8 cellular contexts compared by ENCODE assay signal in the genomic region with DNA sequence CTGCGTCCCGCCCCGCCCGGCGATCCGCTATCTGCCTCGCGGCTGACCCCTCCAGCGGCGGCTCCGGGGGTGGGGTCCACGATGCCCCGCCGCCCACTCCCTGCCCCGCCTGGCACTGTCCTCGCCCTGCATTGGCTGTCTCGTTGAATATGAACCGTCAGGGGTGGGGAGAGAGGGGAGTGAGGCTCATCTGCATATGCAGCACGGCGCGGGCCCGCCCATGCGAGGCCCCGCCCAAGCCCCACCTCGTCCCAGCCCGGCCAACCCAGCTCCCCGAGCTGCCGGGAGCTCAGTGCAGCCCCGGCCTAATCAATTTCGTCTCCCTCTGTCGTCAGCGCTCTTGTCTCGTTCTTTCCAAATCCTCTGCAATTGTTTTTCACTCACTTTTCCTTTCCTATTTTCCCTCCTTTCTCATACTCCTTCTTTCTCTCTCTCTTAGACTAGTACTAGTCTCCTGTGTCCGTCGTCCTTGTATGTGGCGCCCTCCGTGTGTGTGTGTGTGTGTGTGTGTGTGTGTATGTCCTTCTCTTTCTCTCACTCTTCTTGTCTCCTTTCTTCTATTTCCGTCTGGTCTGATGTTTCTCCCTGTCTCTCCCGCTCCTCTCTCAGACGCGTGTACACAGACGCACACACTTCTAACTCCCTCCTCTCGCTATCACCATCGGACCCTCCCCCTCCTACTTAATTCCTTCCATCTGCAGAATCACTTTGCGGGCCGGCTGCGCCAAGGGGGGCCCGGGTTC. TPM values are rescaled to one million over a fixed set of nuclear protein-coding genes. Genes with fewer than 3 reads are reported as not detected.
DNase-seq lines count a peak whose midpoint lies in the region; ATAC-seq and TF ChIP-seq lines count a peak whose summit lies in the region.

No MANE protein-coding gene starts in this region.

- peak overlapping the region; percentile 76 for H2AFZ ChIP-seq in GM23338

- no peaks in the 10 kb centered on the region for H3K36me3 ChIP-seq in GM23338 (ENCODE audit: insufficient read depth)
- H3K36me3 ChIP-seq in naive thymus-derived CD4-positive, alpha-beta T cell (ENCODE audit: control insufficient read depth in 2 of 3, insufficient read depth in 3 of 3, low read length in 3 of 3) = no peaks in the 10 kb centered on the region

- ATAC-seq in GM23338 = peak; percentile 83
- peak; percentile 95 for ATAC-seq in naive thymus-derived CD4-positive, alpha-beta T cell
- ATAC-seq in stimulated activated effector memory CD8-positive, alpha-beta T cell treated with anti-CD3 and anti-CD28 coated beads, Interleukin-12 subunit alpha, Interleukin-12 subunit beta, amount 100 ng/mL, for 72 hours = peak; percentile 96

- H3F3A ChIP-seq in GM23338 (replicated peaks; ENCODE audit: low read depth) = no peaks in the 10 kb centered on the region

- peak overlapping the region; percentile 11; the same call in 1 of the 2 replicates for H3K27ac Mint-ChIP-seq in GM23338
- peak overlapping the region; percentile 15 for H3K27ac Mint-ChIP-seq in activated T-helper 2 cell treated with anti-CD3 and anti-CD28 coated beads, Interferon-gamma antibody, Interleukin-2, Interleukin-4, amounts not matched to agents 10 μg/mL and 5 μg/mL and 100 μg/mL, durations not matched to agents 14 hours and 24 hours and 36 hours
- H3K27ac Mint-ChIP-seq in naive thymus-derived CD4-positive, alpha-beta T cell = peak overlapping the region; percentile 27 to 91 (median 84)
- no peak overlapping the region for H3K27ac Mint-ChIP-seq in stimulated activated effector memory CD8-positive, alpha-beta T cell treated with anti-CD3 and anti-CD28 coated beads, Interleukin-12 subunit alpha, Interleukin-12 subunit beta, amount 100 ng/mL, for 72 hours

- H3K27me3 ChIP-seq in GM23338 (ENCODE audit: insufficient read depth) = peaks cover 35% of the 10 kb centered on the region
- H3K27me3 ChIP-seq in naive thymus-derived CD4-positive, alpha-beta T cell (ENCODE audit: control insufficient read depth in 2 of 2, insufficient read depth in 2 of 2, low read length in 2 of 2) = no peaks in the 10 kb centered on the region

- peak; percentile 55 for DNase-seq in DMS79 (lab: John Stamatoyannopoulos, UW)
- DNase-seq in GM23338 (ENCODE audit: low spot score) = peak; percentile 98
- DNase-seq in Kasumi-1 (lab: John Stamatoyannopoulos, UW) = peak; percentile 99
- peak; percentile 98 for DNase-seq in RPMI7951 (ENCODE audit: low read depth)
- peak; percentile 94 for DNase-seq in activated T-helper 2 cell treated with anti-CD3 and anti-CD28 coated beads, Interferon-gamma antibody, Interleukin-2, Interleukin-4, amounts not matched to agents 10 μg/mL and 5 μg/mL and 100 μg/mL, durations not matched to agents 14 hours and 24 hours and 36 hours (ENCODE audit: low spot score)
- DNase-seq in fibroblast of mammary gland (ENCODE audit: low read depth) = peak; percentile 98
- DNase-seq in naive thymus-derived CD4-positive, alpha-beta T cell = peak; percentile 83 to 95 (median 92)
- DNase-seq in stimulated activated effector memory CD8-positive, alpha-beta T cell treated with anti-CD3 and anti-CD28 coated beads, Interleukin-12 subunit alpha, Interleukin-12 subunit beta, amount 100 ng/mL, for 72 hours (ENCODE audit: low spot score in 2 of 2) = peak; percentile 87 to 97

- no peaks in the 10 kb centered on the region for H3K9me2 ChIP-seq in GM23338 (ENCODE audit: insufficient read depth)

- H3K9me3 Mint-ChIP-seq in GM23338 = peaks cover 3% of the 10 kb centered on the region; the same call in 1 of the 3 replicates
- H3K9me3 Mint-ChIP-seq in activated T-helper 2 cell treated with anti-CD3 and anti-CD28 coated beads, Interferon-gamma antibody, Interleukin-2, Interleukin-4, amounts not matched to agents 10 μg/mL and 5 μg/mL and 100 μg/mL, durations not matched to agents 14 hours and 24 hours and 36 hours = no peaks in the 10 kb centered on the region
- peaks cover 0 to 3% (median 0%) of the 10 kb centered on the region in 11 donors for H3K9me3 Mint-ChIP-seq in naive thymus-derived CD4-positive, alpha-beta T cell
- H3K9me3 Mint-ChIP-seq in stimulated activated effector memory CD8-positive, alpha-beta T cell treated with anti-CD3 and anti-CD28 coated beads, Interleukin-12 subunit alpha, Interleukin-12 subunit beta, amount 100 ng/mL, for 72 hours = no peaks in the 10 kb centered on the region

- H4K20me1 ChIP-seq in GM23338 (replicated peaks; ENCODE audit: insufficient read depth) = no peaks in the 10 kb centered on the region; the same call in 1 of the 2 replicates

- H3K27ac ChIP-seq in GM23338 (ENCODE audit: low read depth) = no peak overlapping the region
- H3K27ac ChIP-seq in naive thymus-derived CD4-positive, alpha-beta T cell (ENCODE audit: low read depth, low read length) = peak overlapping the region; percentile 67

- H3K4me3 ChIP-seq in GM23338 (peak overlapping the region; percentile 62), fibroblast of mammary gland (ENCODE audit: control insufficient read depth, low read depth, low read length) (peak overlapping the region; percentile 40)
- H3K4me3 ChIP-seq in naive thymus-derived CD4-positive, alpha-beta T cell (ENCODE audit: low read length) = peak overlapping the region; percentile 78

- peak overlapping the region; percentile 91 for H3K4me2 ChIP-seq in GM23338

- H3K4me3 Mint-ChIP-seq in GM23338 = peak overlapping the region; percentile 82
- H3K4me3 Mint-ChIP-seq in activated T-helper 2 cell treated with anti-CD3 and anti-CD28 coated beads, Interferon-gamma antibody, Interleukin-2, Interleukin-4, amounts not matched to agents 10 μg/mL and 5 μg/mL and 100 μg/mL, durations not matched to agents 14 hours and 24 hours and 36 hours (ENCODE audit: low read depth) = peak overlapping the region; percentile 74
- peak overlapping the region; percentile 79 to 99 (median 91) for H3K4me3 Mint-ChIP-seq in naive thymus-derived CD4-positive, alpha-beta T cell
- peak overlapping the region; percentile 64 for H3K4me3 Mint-ChIP-seq in stimulated activated effector memory CD8-positive, alpha-beta T cell treated with anti-CD3 and anti-CD28 coated beads, Interleukin-12 subunit alpha, Interleukin-12 subunit beta, amount 100 ng/mL, for 72 hours

- no peak for TF ChIP-seq CTCF in GM23338 (conservative IDR thresholded peaks at IDR 0.05; ENCODE audit: low read depth in 2 of 2)
- no peak for TF ChIP-seq CTCF in fibroblast of mammary gland (conservative IDR thresholded peaks at IDR 0.05; ENCODE audit: control insufficient read depth, insufficient read depth, low read depth, low read length)

- no peaks in the 10 kb centered on the region for H3K36me3 Mint-ChIP-seq in GM23338 (ENCODE audit: low read depth)
- no peaks in the 10 kb centered on the region for H3K36me3 Mint-ChIP-seq in activated T-helper 2 cell treated with anti-CD3 and anti-CD28 coated beads, Interferon-gamma antibody, Interleukin-2, Interleukin-4, amounts not matched to agents 10 μg/mL and 5 μg/mL and 100 μg/mL, durations not matched to agents 14 hours and 24 hours and 36 hours (ENCODE audit: low read depth)
- H3K36me3 Mint-ChIP-seq in naive thymus-derived CD4-positive, alpha-beta T cell = no peaks in the 10 kb centered on the region
- no peaks in the 10 kb centered on the region for H3K36me3 Mint-ChIP-seq in stimulated activated effector memory CD8-positive, alpha-beta T cell treated with anti-CD3 and anti-CD28 coated beads, Interleukin-12 subunit alpha, Interleukin-12 subunit beta, amount 100 ng/mL, for 72 hours

- peaks cover 23% of the 10 kb centered on the region for H3K4me1 ChIP-seq in GM23338 (ENCODE audit: insufficient read depth)
- peaks cover 10% of the 10 kb centered on the region in 2 donors for H3K4me1 ChIP-seq in naive thymus-derived CD4-positive, alpha-beta T cell (ENCODE audit: control insufficient read depth in 2 of 2, insufficient read depth in 2 of 2, low read length in 2 of 2)

- POLR2A ChIA-PET in naive thymus-derived CD4-positive, alpha-beta T cell (lab: Charles Lee) = interaction anchor here (1.3 kb wide), 1 partner anchor 98 kb away, joined by 3 read pairs; no protein-coding TSS in a partner anchor

- intact Hi-C loops in activated T-helper 2 cell treated with anti-CD3 and anti-CD28 coated beads, Interferon-gamma antibody, Interleukin-2, Interleukin-4, amounts not matched to agents 10 μg/mL and 5 μg/mL and 100 μg/mL, durations not matched to agents 14 hours and 24 hours and 36 hours (cut with micrococcal nuclease) = loop anchor here (1.0 to 10.0 kb wide), 3 partner anchors 99 to 471 kb away; a partner anchor contains a TSS
- intact Hi-C loops in naive thymus-derived CD4-positive, alpha-beta T cell (cut with micrococcal nuclease) = loop anchor here (1.0 to 10.0 kb wide), 20 partner anchors 21 to 1417 kb away; a partner anchor contains a TSS

- H3K4me1 Mint-ChIP-seq in GM23338 = peaks cover 35% of the 10 kb centered on the region
- H3K4me1 Mint-ChIP-seq in activated T-helper 2 cell treated with anti-CD3 and anti-CD28 coated beads, Interferon-gamma antibody, Interleukin-2, Interleukin-4, amounts not matched to agents 10 μg/mL and 5 μg/mL and 100 μg/mL, durations not matched to agents 14 hours and 24 hours and 36 hours (ENCODE audit: low read depth) = peaks cover 21% of the 10 kb centered on the region
- peaks cover 20 to 35% (median 28%) of the 10 kb centered on the region in 7 donors for H3K4me1 Mint-ChIP-seq in naive thymus-derived CD4-positive, alpha-beta T cell
- H3K4me1 Mint-ChIP-seq in stimulated activated effector memory CD8-positive, alpha-beta T cell treated with anti-CD3 and anti-CD28 coated beads, Interleukin-12 subunit alpha, Interleukin-12 subunit beta, amount 100 ng/mL, for 72 hours = peaks cover 33% of the 10 kb centered on the region

- H3K27me3 Mint-ChIP-seq in GM23338 (ENCODE audit: insufficient read depth, low read depth, poor library complexity) = peaks cover 40% of the 10 kb centered on the region
- peaks cover 32% of the 10 kb centered on the region for H3K27me3 Mint-ChIP-seq in activated T-helper 2 cell treated with anti-CD3 and anti-CD28 coated beads, Interferon-gamma antibody, Interleukin-2, Interleukin-4, amounts not matched to agents 10 μg/mL and 5 μg/mL and 100 μg/mL, durations not matched to agents 14 hours and 24 hours and 36 hours (ENCODE audit: low read depth)
- H3K27me3 Mint-ChIP-seq in naive thymus-derived CD4-positive, alpha-beta T cell = peaks cover 0 to 44% (median 0%) of the 10 kb centered on the region in 5 donors

- no peaks in the 10 kb centered on the region for H3K79me2 ChIP-seq in GM23338 (replicated peaks; ENCODE audit: insufficient read depth)

- no peaks in the 10 kb centered on the region for H3K9me3 ChIP-seq in naive thymus-derived CD4-positive, alpha-beta T cell (ENCODE audit: control insufficient read depth in 2 of 3, low read length in 3 of 3)

- CTCF ChIA-PET in naive thymus-derived CD4-positive, alpha-beta T cell (lab: Charles Lee) = no interaction called here

RNA-seq across cellular contexts. Expression of a gene that starts 0.5 kb away (rescaled TPM):
- total RNA-seq in GM23338 (2014; rRNA removed; shearing (Covaris generic)) = 7.2 and 10.1 TPM in 2 replicates
- polyA plus RNA-seq in GM23338 (2016; fragmentation: Nextera tagmentation; extraction: Ambion mirVana) = 2.0 and 2.9 TPM in 2 replicates
- total RNA-seq in RPMI7951 (2014; rRNA removed; shearing (Covaris generic)) = 21.0 and 24.6 TPM in 2 replicates
- 2.1 and 2.6 TPM in 2 replicates for total RNA-seq in activated T-helper 2 cell treated with anti-CD3 and anti-CD28 coated beads, Interferon-gamma antibody, Interleukin-2, Interleukin-4, amounts not matched to agents 10 μg/mL and 5 μg/mL and 100 μg/mL, durations not matched to agents 14 hours and 24 hours and 36 hours
- total RNA-seq in naive thymus-derived CD4-positive, alpha-beta T cell = 1 to 10 TPM in 2 of 5 experiments, under 1 TPM in 3; 0.58 to 2.0 (median 0.76) TPM
- under 1 TPM; 0.30 to 0.54 TPM for polyA plus RNA-seq in naive thymus-derived CD4-positive, alpha-beta T cell
